In the genomic region with DNA sequence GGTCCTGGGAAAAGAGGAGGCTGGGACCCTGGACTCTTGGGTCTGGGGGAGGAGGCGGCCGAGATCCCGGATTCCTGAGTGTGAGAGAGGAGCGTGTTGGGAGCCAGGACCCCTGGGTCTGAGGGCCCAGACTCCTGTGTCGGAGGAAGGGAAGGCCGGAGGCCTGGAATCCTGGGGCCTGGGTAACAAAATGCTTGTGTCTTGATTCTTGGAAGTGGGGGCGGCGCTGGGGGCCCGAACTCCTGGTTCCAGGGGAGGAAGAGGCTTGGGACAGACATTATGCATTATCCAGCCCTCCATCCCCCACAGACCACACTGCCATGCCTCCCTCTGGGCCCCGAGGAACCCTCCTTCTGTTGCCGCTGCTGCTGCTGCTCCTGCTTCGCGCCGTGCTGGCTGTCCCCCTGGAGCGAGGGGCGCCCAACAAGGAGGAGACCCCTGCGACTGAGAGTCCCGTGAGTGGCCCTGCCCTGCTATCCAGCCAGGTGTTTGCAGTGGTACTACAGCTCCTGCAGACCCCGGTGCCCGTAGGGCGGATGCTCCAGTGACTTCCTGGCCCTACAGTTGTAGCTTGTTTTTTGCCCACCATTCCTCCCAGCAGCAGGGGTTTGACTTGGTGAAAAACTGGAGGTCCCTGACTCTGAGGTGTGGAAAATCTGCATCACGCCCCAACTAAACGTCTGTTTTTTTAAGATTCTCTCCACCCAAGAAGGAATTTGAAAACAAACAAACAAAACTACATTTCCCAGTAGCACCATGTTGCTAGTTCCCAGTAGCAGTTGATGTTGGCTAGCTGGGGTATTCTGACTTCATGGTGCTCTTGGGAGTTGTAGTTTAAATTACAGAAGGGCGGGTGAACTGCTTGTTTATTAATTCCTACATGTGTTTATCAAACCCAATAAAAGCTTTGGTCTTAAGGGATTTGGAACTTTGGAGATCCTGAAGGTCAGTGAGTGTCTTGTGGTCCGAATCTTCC, we compare ENCODE assay signal across 1 cellular context.
TF ChIP-seq lines count a peak whose summit lies in the region.

No MANE protein-coding gene starts in this region.

TF ChIP-seq in GM23338, 12 proteins besides CTCF, POLR2A, EP300 and RAD21:
- TF ChIP-seq, protein P1, sequence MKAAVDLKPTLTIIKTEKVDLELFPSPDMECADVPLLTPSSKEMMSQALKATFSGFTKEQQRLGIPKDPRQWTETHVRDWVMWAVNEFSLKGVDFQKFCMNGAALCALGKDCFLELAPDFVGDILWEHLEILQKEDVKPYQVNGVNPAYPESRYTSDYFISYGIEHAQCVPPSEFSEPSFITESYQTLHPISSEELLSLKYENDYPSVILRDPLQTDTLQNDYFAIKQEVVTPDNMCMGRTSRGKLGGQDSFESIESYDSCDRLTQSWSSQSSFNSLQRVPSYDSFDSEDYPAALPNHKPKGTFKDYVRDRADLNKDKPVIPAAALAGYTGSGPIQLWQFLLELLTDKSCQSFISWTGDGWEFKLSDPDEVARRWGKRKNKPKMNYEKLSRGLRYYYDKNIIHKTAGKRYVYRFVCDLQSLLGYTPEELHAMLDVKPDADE (IDR thresholded peaks at IDR 0.05): peak; percentile 97
- TF ChIP-seq NANOG (IDR thresholded peaks at IDR 0.05; ENCODE audit: borderline replicate concordance) (no peak), CREB1 (CRISPR knock-in tag; IDR thresholded peaks at IDR 0.05; ENCODE audit: low read depth) (peak; percentile 47; the same call in 1 of the 2 replicates)
